Comparison of ENCODE assay signal across 23 cellular contexts in the genomic region with DNA sequence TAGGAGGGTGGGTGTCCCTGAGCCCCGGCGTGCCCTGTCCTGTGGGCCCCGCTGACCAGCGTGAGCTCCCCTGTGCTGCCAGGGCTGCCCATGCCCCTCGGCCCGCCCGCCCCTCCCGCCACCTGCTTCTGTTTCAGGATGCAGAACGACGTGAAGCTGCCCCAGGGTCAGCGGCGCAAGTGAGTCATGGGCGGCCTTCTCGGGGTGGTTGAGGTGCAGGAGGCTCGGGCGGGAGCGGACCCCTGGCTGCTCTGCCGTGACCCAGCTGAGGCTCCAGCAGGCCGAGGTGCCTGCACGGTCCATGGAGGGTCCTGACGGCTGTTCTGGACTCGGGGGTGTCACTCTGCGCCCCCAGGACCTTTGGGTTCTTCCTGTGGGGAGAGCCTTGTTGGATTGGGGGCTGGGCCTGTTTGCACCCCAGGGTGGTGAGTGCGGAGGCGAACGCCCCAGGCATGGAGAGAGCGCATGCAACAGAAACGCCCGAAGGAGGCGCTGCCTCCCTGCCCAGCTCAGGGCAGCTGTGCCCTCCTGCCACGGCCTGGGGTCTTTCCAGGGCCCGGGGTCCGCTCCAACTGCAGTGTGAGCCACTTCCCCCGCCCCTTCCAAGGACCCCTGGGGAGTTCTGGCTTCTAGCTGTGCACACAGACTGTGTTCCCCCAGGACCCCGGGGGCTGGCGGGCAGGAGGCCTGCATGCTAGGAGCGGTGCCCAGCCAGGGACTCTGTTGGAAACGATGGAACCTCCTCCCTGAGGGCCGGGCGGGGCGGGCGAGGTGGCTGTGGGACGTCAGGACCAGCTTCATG.
"Had no signal": no experiment of that assay in that cellular context is flagged by ENCODE, and none has a peak within 500 bp of the region (broad histone marks: within the 10 kb centered on the region; RNA-seq: fewer than 3 reads in every experiment).

No MANE protein-coding gene starts in this region.

- H3K27ac Mint-ChIP-seq: activated naive CD8-positive, alpha-beta T cell treated with anti-CD3 and anti-CD28 coated beads for 36 hours; activated T-cell treated with anti-CD3 and anti-CD28 coated beads, Interleukin-2, amount 50 U/mL, for 24 hours; activated T-helper 17 cell treated with anti-CD3 and anti-CD28 coated beads, Interleukin-2, amount 50 U/mL, for 72 hours; natural killer cell treated with Interleukin-12 subunit alpha and Interleukin-12 subunit beta and Interleukin-15 and Interleukin-18, amount 100 ng/mL, for 72 hours; stimulated activated naive CD8-positive, alpha-beta T cell treated with anti-CD3 and anti-CD28 coated beads, Interleukin-15, Interleukin-2, amounts not matched to agents 100 ng/mL and 50 ng/mL, for 24 hours had no signal

- H3K27ac ChIP-seq: esophagus muscularis mucosa, gastrocnemius medialis, left ventricle myocardium inferior, neutrophil, parathyroid adenoma, tibial artery, uterus had no signal

- H3K4me1 Mint-ChIP-seq: activated T-helper 17 cell treated with anti-CD3 and anti-CD28 coated beads, Interleukin-2, amount 50 U/mL, for 72 hours had no signal

- ATAC-seq: activated T-helper 17 cell treated with anti-CD3 and anti-CD28 coated beads, Interleukin-2, amount 50 U/mL, for 72 hours; gastrocnemius medialis; natural killer cell treated with Interleukin-12 subunit alpha and Interleukin-12 subunit beta and Interleukin-15 and Interleukin-18, amount 100 ng/mL, for 72 hours; right cardiac atrium had no signal

- H3K9ac ChIP-seq: parathyroid adenoma had no signal

- H3K27me3 Mint-ChIP-seq: activated naive CD8-positive, alpha-beta T cell treated with anti-CD3 and anti-CD28 coated beads for 36 hours; activated T-cell treated with anti-CD3 and anti-CD28 coated beads, Interleukin-2, amount 50 U/mL, for 24 hours; activated T-helper 17 cell treated with anti-CD3 and anti-CD28 coated beads, Interleukin-2, amount 50 U/mL, for 72 hours; natural killer cell treated with Interleukin-12 subunit alpha and Interleukin-12 subunit beta and Interleukin-15 and Interleukin-18, amount 100 ng/mL, for 72 hours; stimulated activated naive CD8-positive, alpha-beta T cell treated with anti-CD3 and anti-CD28 coated beads, Interleukin-15, Interleukin-2, amounts not matched to agents 100 ng/mL and 50 ng/mL, for 24 hours had no signal

- H3K4me3 Mint-ChIP-seq: activated naive CD8-positive, alpha-beta T cell treated with anti-CD3 and anti-CD28 coated beads for 36 hours; activated T-cell treated with anti-CD3 and anti-CD28 coated beads, Interleukin-2, amount 50 U/mL, for 24 hours; activated T-helper 17 cell treated with anti-CD3 and anti-CD28 coated beads, Interleukin-2, amount 50 U/mL, for 72 hours; natural killer cell treated with Interleukin-12 subunit alpha and Interleukin-12 subunit beta and Interleukin-15 and Interleukin-18, amount 100 ng/mL, for 72 hours; stimulated activated naive CD8-positive, alpha-beta T cell treated with anti-CD3 and anti-CD28 coated beads, Interleukin-15, Interleukin-2, amounts not matched to agents 100 ng/mL and 50 ng/mL, for 24 hours had no signal

- H3K36me3 Mint-ChIP-seq: natural killer cell treated with Interleukin-12 subunit alpha and Interleukin-12 subunit beta and Interleukin-15 and Interleukin-18, amount 100 ng/mL, for 72 hours had no signal

- H3K9me3 Mint-ChIP-seq: activated naive CD8-positive, alpha-beta T cell treated with anti-CD3 and anti-CD28 coated beads for 36 hours; activated T-cell treated with anti-CD3 and anti-CD28 coated beads, Interleukin-2, amount 50 U/mL, for 24 hours; activated T-helper 17 cell treated with anti-CD3 and anti-CD28 coated beads, Interleukin-2, amount 50 U/mL, for 72 hours; natural killer cell treated with Interleukin-12 subunit alpha and Interleukin-12 subunit beta and Interleukin-15 and Interleukin-18, amount 100 ng/mL, for 72 hours; stimulated activated naive CD8-positive, alpha-beta T cell treated with anti-CD3 and anti-CD28 coated beads, Interleukin-15, Interleukin-2, amounts not matched to agents 100 ng/mL and 50 ng/mL, for 24 hours had no signal

- DNase-seq: activated CD4-positive, CD25-positive, alpha-beta regulatory T cell treated with anti-CD3 and anti-CD28 coated beads, Interleukin-2, amount 50 U/mL, for 72 hours; activated CD8-positive, alpha-beta memory T cell treated with anti-CD3 and anti-CD28 coated beads for 24 hours; activated CD8-positive, alpha-beta memory T cell treated with anti-CD3 and anti-CD28 coated beads, Interleukin-2, amount 50 U/mL, for 4 hours; activated naive CD4-positive, alpha-beta T cell treated with Interleukin-2 at 50 U/mL for 16 hours; activated naive CD8-positive, alpha-beta T cell treated with anti-CD3 and anti-CD28 coated beads for 36 hours; activated T-cell treated with anti-CD3 and anti-CD28 coated beads, Interleukin-2, amount 50 U/mL, for 24 hours; central memory CD4-positive, alpha-beta T cell; dermis blood vessel endothelial cell; effector CD8-positive, alpha-beta T cell; gastrocnemius medialis; hippocampal formation; left ventricle myocardium inferior; midbrain; stimulated activated CD4-positive, alpha-beta T cell treated with anti-CD3 and anti-CD28 coated beads, Interleukin-1b, Interleukin-23, amount 100 ng/mL, for 48 hours; tibial artery; uterus had no signal

- H2AFZ ChIP-seq: parathyroid adenoma had no signal

- H3K4me3 ChIP-seq: esophagus muscularis mucosa, gastrocnemius medialis, left ventricle myocardium inferior, tibial artery, uterus had no signal

- H3K27me3 ChIP-seq: esophagus muscularis mucosa, gastrocnemius medialis, neutrophil, tibial artery, uterus had no signal

- H3K9me3 ChIP-seq: esophagus muscularis mucosa, gastrocnemius medialis, left ventricle myocardium inferior, neutrophil, tibial artery, uterus had no signal

- H3K36me3 ChIP-seq: gastrocnemius medialis, left ventricle myocardium inferior, uterus had no signal
